In genomic region chr3:158918008-158918407, GRCh38 we compare ENCODE assay signal across 8 cellular contexts.
DNase-seq lines count a peak whose midpoint lies in the region; ATAC-seq and TF ChIP-seq lines count a peak whose summit lies in the region.

No MANE protein-coding gene starts in this region.

- peak; percentile 40 for TF ChIP-seq CTCF in upper lobe of right lung (IDR thresholded peaks at IDR 0.05)

- H3K4me3 ChIP-seq in upper lobe of right lung: no peak overlapping the region

- H3K4me1 ChIP-seq in upper lobe of right lung: no peaks in the 10 kb centered on the region

- peak; percentile 22 for DNase-seq in Daoy (ENCODE audit: low read depth)
- peak; percentile 39 for DNase-seq in NCI-H2171 treated with DMSO at 0.1 percent for 48 hours (lab: John Stamatoyannopoulos, UW)
- DNase-seq in anterior cingulate cortex (lab: John Stamatoyannopoulos, UW): peak in 34 of 58 donors; percentile 0 to 37 (median 6)
- peak; percentile 87 for DNase-seq in iris pigment epithelial cell (ENCODE audit: low read depth)
- no peak for DNase-seq in upper lobe of right lung
- no peak for DNase-seq in NCI-H1694 (lab: John Stamatoyannopoulos, UW)

- H3K36me3 ChIP-seq in upper lobe of right lung: no peaks in the 10 kb centered on the region

- no peaks in the 10 kb centered on the region for H3K27me3 ChIP-seq in upper lobe of right lung

- ATAC-seq in GM19025 (IDR thresholded peaks at IDR 0.05; ENCODE audit: low read depth, unreplicated experiment) (peak; percentile 80), HG03064 (IDR thresholded peaks at IDR 0.05; ENCODE audit: low read depth, unreplicated experiment) (peak; percentile 68), upper lobe of right lung (peak; percentile 81)

- intact Hi-C loops in upper lobe of right lung (cut with DNase I): no loop called here

- no peak overlapping the region for H3K27ac ChIP-seq in upper lobe of right lung

- no peaks in the 10 kb centered on the region for H3K9me3 ChIP-seq in upper lobe of right lung

Comparison
In these comparisons a context has a peak if more than half of its experiments do, and no peak if none do; other contexts are left out.
1. DNase-seq: peak in Daoy (single experiment), NCI-H2171 treated with DMSO at 0.1 percent for 48 hours (single experiment), anterior cingulate cortex (34 of 58) and iris pigment epithelial cell (single experiment); none in upper lobe of right lung (single experiment) and NCI-H1694 (single experiment).
2. Peak in every context shown above with its lines, with median percentiles within 50 percentile points of each other: ATAC-seq.